13 cellular contexts compared by ENCODE assay signal in genomic region chr6:37260063-37260843, GRCh38. TPM values are rescaled to one million over a fixed set of nuclear protein-coding genes. Genes with fewer than 3 reads are reported as not detected.
DNase-seq lines count a peak whose midpoint lies in the region; ATAC-seq, FAIRE-seq and TF ChIP-seq lines count a peak whose summit lies in the region.
"Had no signal": no experiment of that assay in that cellular context is flagged by ENCODE, and none has a peak within 500 bp of the region (broad histone marks: within the 10 kb centered on the region; RNA-seq: fewer than 3 reads in every experiment).

No MANE protein-coding gene starts in this region.

- in situ Hi-C loops in K562 (cut with MboI): no loop called here

- H3K4me1 Mint-ChIP-seq in type B pancreatic cell (ENCODE audit: unreplicated experiment): peaks cover 36% of the 10 kb centered on the region

- BruUV-seq in K562 (replicated peaks; lab: Mats Ljungman, UMichigan): no TSS peak

- peaks cover 74% of the 10 kb centered on the region for H3K79me2 ChIP-seq in K562 (ENCODE audit: control insufficient read depth, insufficient read depth, low read length)

- CTCF ChIA-PET in K562 (lab: Yijun Ruan, JAX; ENCODE audit: low intra/inter-chr PET ratio): no interaction called here

- H3K27me3 ChIP-seq in K562 (ENCODE audit: control insufficient read depth in 2 of 2, insufficient read depth in 2 of 2, low read length in 2 of 2): no peaks in the 10 kb centered on the region
- H3K27me3 ChIP-seq in left ventricle myocardium inferior (ENCODE audit: low read depth): no peaks in the 10 kb centered on the region
- H3K27me3 ChIP-seq: upper lobe of left lung had no signal

- peak overlapping the region; percentile 97 for H3K4me2 ChIP-seq in K562 (ENCODE audit: insufficient read depth, low read length)

- intact Hi-C loops in K562 (cut with micrococcal nuclease): no loop called here
- intact Hi-C loops in left ventricle myocardium inferior (cut with micrococcal nuclease): no loop called here

- TF ChIP-seq EP300 in K562 (IDR thresholded peaks at IDR 0.05; ENCODE audit: low read length): no peak

- H3K9me3 Mint-ChIP-seq in type B pancreatic cell: no peaks in the 10 kb centered on the region
- H3K9me3 Mint-ChIP-seq: H9 had no signal

- no peak for FAIRE-seq in K562 (lab: Jason Lieb, UNC)

- ATAC-seq in K562 (no peak), HG02623 (IDR thresholded peaks at IDR 0.05; ENCODE audit: unreplicated experiment) (no peak)
- ATAC-seq: right cardiac atrium had no signal

- no peak for TF ChIP-seq RAD21 in K562 (CRISPR knock-in tag; conservative IDR thresholded peaks at IDR 0.05 in 1 of 2, IDR thresholded peaks at IDR 0.05 in 1 of 2)

- H3K9me3 ChIP-seq in K562 (replicated peaks; ENCODE audit: control insufficient read depth, insufficient read depth, low read depth, low read length) (no peaks in the 10 kb centered on the region), left ventricle myocardium inferior (replicated peaks) (no peaks in the 10 kb centered on the region)
- H3K9me3 ChIP-seq: upper lobe of left lung had no signal

- H3K4me1 ChIP-seq in K562 (replicated peaks in 1 of 2; ENCODE audit: control insufficient read depth in 2 of 2, insufficient read depth in 2 of 2, low read length in 2 of 2) (peaks cover 7 to 14% of the 10 kb centered on the region in 2 experiments; a peak in 4 of 5 replicates), left ventricle myocardium inferior (peaks cover 53% of the 10 kb centered on the region)

- H3K9me1 ChIP-seq in K562 (ENCODE audit: control insufficient read depth, insufficient read depth, low read length): no peaks in the 10 kb centered on the region

- H3K36me3 ChIP-seq in K562 (ENCODE audit: control insufficient read depth, insufficient read depth, low read length): peaks cover 14% of the 10 kb centered on the region; the same call in 1 of the 3 replicates
- H3K36me3 ChIP-seq in left ventricle myocardium inferior: no peaks in the 10 kb centered on the region
- H3K36me3 ChIP-seq: upper lobe of left lung had no signal

- no peak overlapping the region for H2AFZ ChIP-seq in K562 (ENCODE audit: low read depth, low read length)

- no peak for TF ChIP-seq POLR2A in K562 (conservative IDR thresholded peaks at IDR 0.05)

- H3K4me3 Mint-ChIP-seq in type B pancreatic cell: peak overlapping the region; percentile 53

- H3K27me3 Mint-ChIP-seq in type B pancreatic cell: no peaks in the 10 kb centered on the region

- H4K20me1 ChIP-seq in K562 (replicated peaks; ENCODE audit: control insufficient read depth, insufficient read depth, low read length): peaks cover 6% of the 10 kb centered on the region; the same call in 1 of the 2 replicates

- 62% methylated on average over 3 of the region's 3 CpGs for WGBS in K562 (ENCODE audit: insufficient coverage, low coverage, missing lambda C conversion rate)

- peak overlapping the region in 1 of 2 experiments; percentile 94; a peak in 2 of 4 replicates for H3K9ac ChIP-seq in K562 (ENCODE audit: insufficient read depth in 1 of 2, low read depth in 2 of 2, low read length in 2 of 2)

- peak; percentile 22 for DNase-seq in stimulated activated CD4-positive, alpha-beta T cell treated with anti-CD3 and anti-CD28 coated beads, Interleukin-15, amount 100 ng/mL, for 24 hours
- no peak for DNase-seq in stimulated activated CD4-positive, alpha-beta T cell treated with anti-CD3 and anti-CD28 coated beads, Interleukin-2, amount 100 ng/mL, for 48 hours
- DNase-seq in NAMALWA (ENCODE audit: low spot score) (peak; percentile 9), K562 (ENCODE audit: extremely low read depth in 1 of 4, low spot score in 3 of 4) (no peak), type B pancreatic cell (ENCODE audit: extremely low spot score, unreplicated experiment) (no peak), germinal center (ENCODE audit: low spot score) (no peak), left ventricle myocardium inferior (no peak)
- DNase-seq: H9, midbrain, NCI-H1930, right cardiac atrium had no signal

- H3K27ac ChIP-seq in K562 (ENCODE audit: extremely low read depth, low read depth, low read length) (peak overlapping the region; percentile 94; the same call in 2 of the 3 replicates), left ventricle myocardium inferior (replicated peaks) (no peak overlapping the region)
- H3K27ac ChIP-seq: upper lobe of left lung had no signal

- peaks cover 4% of the 10 kb centered on the region for H3K36me3 Mint-ChIP-seq in type B pancreatic cell

- H3K4me3 ChIP-seq in K562 (peak overlapping the region; percentile 91; the same call in 1 of the 2 replicates), left ventricle myocardium inferior (no peak overlapping the region)
- H3K4me3 ChIP-seq: upper lobe of left lung had no signal

- POLR2A ChIA-PET in K562 (lab: Yijun Ruan, JAX): interaction anchor here (1.2 to 1.3 kb wide), 2 partner anchors 13 to 28 kb away, joined by 3 to 4 read pairs; no protein-coding TSS in a partner anchor

- no peak overlapping the region for H3K27ac Mint-ChIP-seq in type B pancreatic cell
- H3K27ac Mint-ChIP-seq: H9 had no signal

- TF ChIP-seq CTCF in K562 (IDR thresholded peaks at IDR 0.05 in 2 of 3, conservative IDR thresholded peaks at IDR 0.05 in 1 of 3; ENCODE audit: insufficient read depth in 2 of 3, low read depth in 1 of 3, low read length in 3 of 3): no peak
- TF ChIP-seq CTCF in type B pancreatic cell (conservative IDR thresholded peaks at IDR 0.05): no peak
- no peak for TF ChIP-seq CTCF in left ventricle myocardium inferior (IDR thresholded peaks at IDR 0.05; ENCODE audit: borderline replicate concordance)

TF ChIP-seq in K562, 482 proteins besides CTCF, POLR2A, EP300 and RAD21:
- TF ChIP-seq MAFG (tag; conservative IDR thresholded peaks at IDR 0.05) (0 out of 2 replicates have a peak, but pooled peaks have one; percentile 7), ZC3H4 (CRISPR knock-in tag; IDR thresholded peaks at IDR 0.05; ENCODE audit: borderline replicate concordance) (no peak), ZNF232 (CRISPR knock-in tag; IDR thresholded peaks at IDR 0.05) (no peak)

RNA-seq across cellular contexts. Expression of gene TMEM217, which starts 2.3 kb away (rescaled TPM):
- total RNA-seq in K562 (2011; cell fraction: chromatin; rRNA removed; ENCODE audit: low replicate concordance): 9.2 and 9.3 TPM in 2 replicates
- 6.8 and 8.0 TPM in 2 replicates for total RNA-seq in K562 (2011; cell fraction: nucleolus; rRNA removed)
- 6.2 and 9.8 TPM in 2 replicates for total RNA-seq in K562 (2011; cell fraction: nucleoplasm; rRNA removed)
- total RNA-seq in K562 (2014; rRNA removed) (1.3 and 1.5 TPM in 2 replicates), K562 (2014; rRNA removed; fragmentation: Illumina TruSeq; extraction: Trizol) (1.6 and 2.4 TPM in 2 replicates), K562 (2015; rRNA removed; fragmentation: Illumina TruSeq; extraction: Trizol) (3.3 and 4.0 TPM in 2 replicates), K562 (2021) (1.9 and 2.0 TPM in 2 replicates), type B pancreatic cell (ENCODE audit: low replicate concordance) (1.1 and 1.3 TPM in 2 replicates), left ventricle myocardium inferior (0.80 TPM)
- polyA plus RNA-seq in K562 (2011; rRNA removed) (5.0 and 8.0 TPM in 2 replicates), K562 (2014; fragmentation: Illumina TruSeq; extraction: Trizol) (1.9 and 2.3 TPM in 2 replicates), K562 (2014; fragmentation: Nextera tagmentation; extraction: Ambion mirVana) (1 to 10 TPM; 1.8 to 1.9 TPM), K562 (2014; rRNA removed) (2.8 and 3.5 TPM in 2 replicates)
- 3.3 and 5.8 TPM in 2 replicates for polyA plus RNA-seq in K562 (2011; cell fraction: cytosol; rRNA removed)
- polyA plus RNA-seq in K562 (2011; cell fraction: nucleus; rRNA removed): 3.6 and 5.0 TPM in 2 replicates
- 3.2 and 3.5 TPM in 2 replicates for polyA plus RNA-seq in K562 (2012)
- polyA minus RNA-seq in K562 (2011; rRNA and poly(A)+ RNA removed): 3.4 and 4.8 TPM in 2 replicates
- polyA minus RNA-seq in K562 (2011; cell fraction: cytosol; rRNA and poly(A)+ RNA removed): 1.5 and 3.3 TPM in 2 replicates
- 2.0 and 2.4 TPM in 2 replicates for polyA minus RNA-seq in K562 (2011; cell fraction: nucleus; rRNA and poly(A)+ RNA removed)

RNA-seq across cellular contexts. Expression of gene TBC1D22B, which starts 2.7 kb away (rescaled TPM):
- total RNA-seq in K562 (2011; cell fraction: chromatin; rRNA removed; ENCODE audit: low replicate concordance): 32.9 and 35.9 TPM in 2 replicates
- total RNA-seq in K562 (2011; cell fraction: nucleolus; rRNA removed): 16.1 and 18.0 TPM in 2 replicates
- 22.4 and 25.4 TPM in 2 replicates for total RNA-seq in K562 (2011; cell fraction: nucleoplasm; rRNA removed)
- total RNA-seq in K562 (2014; rRNA removed) (10.9 and 13.0 TPM in 2 replicates), K562 (2014; rRNA removed; fragmentation: Illumina TruSeq; extraction: Trizol) (13.5 and 13.9 TPM in 2 replicates), K562 (2015; rRNA removed; fragmentation: Illumina TruSeq; extraction: Trizol) (12.3 and 13.1 TPM in 2 replicates), K562 (2021) (16.1 and 17.2 TPM in 2 replicates), type B pancreatic cell (ENCODE audit: low replicate concordance) (13.6 and 14.1 TPM in 2 replicates), left ventricle myocardium inferior (6.1 TPM)
- polyA plus RNA-seq in K562 (2011; rRNA removed) (14.0 and 15.3 TPM in 2 replicates), K562 (2014; fragmentation: Illumina TruSeq; extraction: Trizol) (21.7 and 24.2 TPM in 2 replicates), K562 (2014; fragmentation: Nextera tagmentation; extraction: Ambion mirVana) (1 to 10 TPM; 4.8 to 6.4 TPM), K562 (2014; rRNA removed) (14.0 and 14.5 TPM in 2 replicates)
- polyA plus RNA-seq in K562 (2011; cell fraction: cytosol; rRNA removed): 11.5 and 14.7 TPM in 2 replicates
- 22.4 and 24.0 TPM in 2 replicates for polyA plus RNA-seq in K562 (2011; cell fraction: nucleus; rRNA removed)
- 12.9 and 19.1 TPM in 2 replicates for polyA plus RNA-seq in K562 (2012)
- 10.0 and 11.0 TPM in 2 replicates for polyA minus RNA-seq in K562 (2011; rRNA and poly(A)+ RNA removed)
- polyA minus RNA-seq in K562 (2011; cell fraction: cytosol; rRNA and poly(A)+ RNA removed): 6.8 and 8.6 TPM in 2 replicates
- 11.8 and 14.1 TPM in 2 replicates for polyA minus RNA-seq in K562 (2011; cell fraction: nucleus; rRNA and poly(A)+ RNA removed)

Comparison
In these comparisons a context has a peak if more than half of its experiments do, and no peak if none do; other contexts are left out.
1. DNase-seq: peak in stimulated activated CD4-positive, alpha-beta T cell treated with anti-CD3 and anti-CD28 coated beads, Interleukin-15, amount 100 ng/mL, for 24 hours (single experiment) and NAMALWA (single experiment); none in stimulated activated CD4-positive, alpha-beta T cell treated with anti-CD3 and anti-CD28 coated beads, Interleukin-2, amount 100 ng/mL, for 48 hours (0 of 2), K562 (0 of 4), type B pancreatic cell (single experiment), germinal center (single experiment) and left ventricle myocardium inferior (single experiment).